Comparison of ENCODE assay signal across 16 cellular contexts in genomic region chr3:131218196-131218595, GRCh38.
DNase-seq lines count a peak whose midpoint lies in the region; ATAC-seq and TF ChIP-seq lines count a peak whose summit lies in the region.
"Had no signal": no experiment of that assay in that cellular context is flagged by ENCODE, and none has a peak within 500 bp of the region (broad histone marks: within the 10 kb centered on the region; RNA-seq: fewer than 3 reads in every experiment).

No MANE protein-coding gene starts in this region.

- 98% methylated on average over 1 of the region's 1 CpG for WGBS in mesenchymal stem cell
- WGBS in adrenal gland, 4 donors = 96 to 100% (median 98%) methylated on average over 1 of the region's 1 CpG

- DNase-seq in AG10803 (ENCODE audit: low read depth) (peak; percentile 21), M059J (ENCODE audit: low read depth) (peak; percentile 94), brain microvascular endothelial cell (peak; percentile 86), mesenchymal stem cell (no peak), adrenal gland (no peak)
- no peak for DNase-seq in activated naive CD4-positive, alpha-beta T cell treated with Interleukin-2 at 50 U/mL for 16 hours
- DNase-seq in stimulated activated naive CD8-positive, alpha-beta T cell treated with anti-CD3 and anti-CD28 coated beads, Interleukin-15, amount 100 ng/mL, for 72 hours = no peak
- DNase-seq: activated CD8-positive, alpha-beta T cell treated with anti-CD3 and anti-CD28 coated beads for 36 hours; activated T-cell treated with anti-CD3 and anti-CD28 coated beads, Interleukin-2, amount 50 U/mL, for 72 hours; amniotic stem cell; immature natural killer cell; NCI-H2029; stimulated activated CD4-positive, alpha-beta T cell treated with anti-CD3 and anti-CD28 coated beads, Interleukin-1b, Interleukin-23, amount 100 ng/mL, for 48 hours; SW 1271 had no signal

- no peaks in the 10 kb centered on the region for H3K9me3 Mint-ChIP-seq in stimulated activated naive CD8-positive, alpha-beta T cell treated with anti-CD3 and anti-CD28 coated beads, Interleukin-15, amount 100 ng/mL, for 72 hours
- H3K9me3 Mint-ChIP-seq: activated CD8-positive, alpha-beta T cell treated with anti-CD3 and anti-CD28 coated beads for 36 hours had no signal

- no peak overlapping the region for H3K4me3 ChIP-seq in AG10803 (ENCODE audit: low read length)
- no peak overlapping the region for H3K4me3 ChIP-seq in brain microvascular endothelial cell (ENCODE audit: low read depth, low read length)
- H3K4me3 ChIP-seq in mesenchymal stem cell (ENCODE audit: insufficient read depth in 1 of 2, low read depth in 1 of 2, low read length in 2 of 2) = no peak overlapping the region
- no peak overlapping the region for H3K4me3 ChIP-seq in adrenal gland
- H3K4me3 ChIP-seq: coronary artery had no signal

- H3K36me3 ChIP-seq in brain microvascular endothelial cell (replicated peaks) (no peaks in the 10 kb centered on the region), mesenchymal stem cell (ENCODE audit: control insufficient read depth in 1 of 2, insufficient read depth in 2 of 2, low read depth in 1 of 2, low read length in 2 of 2) (no peaks in the 10 kb centered on the region), adrenal gland (replicated peaks in 1 of 2) (no peaks in the 10 kb centered on the region)

- H3K23ac ChIP-seq in mesenchymal stem cell (ENCODE audit: low read length in 2 of 2) = no peak overlapping the region

- TF ChIP-seq POLR2A in adrenal gland (IDR thresholded peaks at IDR 0.05) = no peak

- H3K4ac ChIP-seq in mesenchymal stem cell (ENCODE audit: low read depth in 1 of 2, low read length in 2 of 2) = no peak overlapping the region

- TF ChIP-seq CTCF in AG10803 (conservative IDR thresholded peaks at IDR 0.05; ENCODE audit: low read length) = no peak
- TF ChIP-seq CTCF in brain microvascular endothelial cell (IDR thresholded peaks at IDR 0.05; ENCODE audit: low read depth, low read length, missing control alignments) = no peak
- no peak for TF ChIP-seq CTCF in adrenal gland (IDR thresholded peaks at IDR 0.05)

- H3K27ac ChIP-seq in brain microvascular endothelial cell (peak overlapping the region; percentile 88), mesenchymal stem cell (ENCODE audit: low read length, poor library complexity, severe bottlenecking) (peak overlapping the region; percentile 52), adrenal gland (peak overlapping the region in 1 of 5 donors; percentile 51)

- no peaks in the 10 kb centered on the region for H3K79me1 ChIP-seq in mesenchymal stem cell (replicated peaks; ENCODE audit: low read length, poor library complexity, severe bottlenecking)

- H3K4me3 Mint-ChIP-seq in stimulated activated naive CD8-positive, alpha-beta T cell treated with anti-CD3 and anti-CD28 coated beads, Interleukin-15, amount 100 ng/mL, for 72 hours = no peak overlapping the region
- H3K4me3 Mint-ChIP-seq: activated CD8-positive, alpha-beta T cell treated with anti-CD3 and anti-CD28 coated beads for 36 hours; activated T-cell treated with anti-CD3 and anti-CD28 coated beads, Interleukin-2, amount 50 U/mL, for 72 hours; immature natural killer cell had no signal

- H3K14ac ChIP-seq in mesenchymal stem cell (ENCODE audit: low read length in 2 of 2) = no peak overlapping the region

- no peak overlapping the region for H2BK15ac ChIP-seq in mesenchymal stem cell (ENCODE audit: low read depth, poor library complexity, severe bottlenecking)

- H3K27me3 ChIP-seq in brain microvascular endothelial cell (replicated peaks) (no peaks in the 10 kb centered on the region), mesenchymal stem cell (ENCODE audit: control insufficient read depth in 1 of 2, insufficient read depth in 1 of 2, low read length in 2 of 2) (no peaks in the 10 kb centered on the region), adrenal gland (no peaks in the 10 kb centered on the region)

- H3K4me1 ChIP-seq in mesenchymal stem cell (ENCODE audit: control insufficient read depth, insufficient read depth, low read depth, low read length) = peaks cover 6% of the 10 kb centered on the region
- H3K4me1 ChIP-seq in adrenal gland (replicated peaks in 1 of 2) = peaks cover 15% of the 10 kb centered on the region in 2 donors

- H3K4me2 ChIP-seq in mesenchymal stem cell (ENCODE audit: low read length, poor library complexity, severe bottlenecking) = no peak overlapping the region

- no peak overlapping the region for H4K8ac ChIP-seq in mesenchymal stem cell (ENCODE audit: low read length)

- no peak overlapping the region for H3K9ac ChIP-seq in mesenchymal stem cell (ENCODE audit: low read length)

- no peak for ATAC-seq in stimulated activated naive CD8-positive, alpha-beta T cell treated with anti-CD3 and anti-CD28 coated beads, Interleukin-15, amount 100 ng/mL, for 72 hours
- ATAC-seq in GM21619 (IDR thresholded peaks at IDR 0.05; ENCODE audit: unreplicated experiment) = no peak
- ATAC-seq: activated CD8-positive, alpha-beta T cell treated with anti-CD3 and anti-CD28 coated beads for 36 hours; activated T-cell treated with anti-CD3 and anti-CD28 coated beads, Interleukin-2, amount 50 U/mL, for 72 hours had no signal

- H2BK120ac ChIP-seq in mesenchymal stem cell (ENCODE audit: low read depth, low read length) = no peak overlapping the region

- no peak overlapping the region for H2AK5ac ChIP-seq in mesenchymal stem cell (ENCODE audit: low read length, severe bottlenecking)

- H2BK12ac ChIP-seq in mesenchymal stem cell (ENCODE audit: low read length in 2 of 2) = no peak overlapping the region

- H3K18ac ChIP-seq in mesenchymal stem cell (ENCODE audit: low read depth in 1 of 2, low read length in 2 of 2) = peak overlapping the region; percentile 2 to 3

- intact Hi-C loops in adrenal gland (cut with DNase I) = no loop called here

- peaks cover 6% of the 10 kb centered on the region for H3K27me3 Mint-ChIP-seq in stimulated activated naive CD8-positive, alpha-beta T cell treated with anti-CD3 and anti-CD28 coated beads, Interleukin-15, amount 100 ng/mL, for 72 hours

- H3K9me3 ChIP-seq in mesenchymal stem cell (ENCODE audit: control insufficient read depth, low read length) (no peaks in the 10 kb centered on the region), adrenal gland (replicated peaks in 1 of 3) (no peaks in the 10 kb centered on the region)

- H3K4me1 Mint-ChIP-seq in stimulated activated naive CD8-positive, alpha-beta T cell treated with anti-CD3 and anti-CD28 coated beads, Interleukin-15, amount 100 ng/mL, for 72 hours = peaks cover 2% of the 10 kb centered on the region

- no peak overlapping the region for H4K91ac ChIP-seq in mesenchymal stem cell (ENCODE audit: low read length)

- no peak overlapping the region for H2AFZ ChIP-seq in mesenchymal stem cell (ENCODE audit: low read depth, low read length)

- no peak overlapping the region for H3K27ac Mint-ChIP-seq in stimulated activated naive CD8-positive, alpha-beta T cell treated with anti-CD3 and anti-CD28 coated beads, Interleukin-15, amount 100 ng/mL, for 72 hours
- H3K27ac Mint-ChIP-seq: activated CD8-positive, alpha-beta T cell treated with anti-CD3 and anti-CD28 coated beads for 36 hours; activated T-cell treated with anti-CD3 and anti-CD28 coated beads, Interleukin-2, amount 50 U/mL, for 72 hours; immature natural killer cell had no signal

- in situ Hi-C loops in brain microvascular endothelial cell (cut with HindIII; ENCODE audit: low pct_ligation_motif_present, low sequenced_read_pairs) = no loop called here

- no peak overlapping the region for H2BK5ac ChIP-seq in mesenchymal stem cell (ENCODE audit: low read depth, low read length, poor library complexity, severe bottlenecking)

Comparison
In these comparisons a context has a peak if more than half of its experiments do, and no peak if none do; other contexts are left out.
1. DNase-seq: peak in AG10803 (single experiment), M059J (single experiment) and brain microvascular endothelial cell (single experiment); none in mesenchymal stem cell (single experiment), activated naive CD4-positive, alpha-beta T cell treated with Interleukin-2 at 50 U/mL for 16 hours (single experiment), stimulated activated naive CD8-positive, alpha-beta T cell treated with anti-CD3 and anti-CD28 coated beads, Interleukin-15, amount 100 ng/mL, for 72 hours (0 of 2) and adrenal gland (0 of 7).